In the genomic region with DNA sequence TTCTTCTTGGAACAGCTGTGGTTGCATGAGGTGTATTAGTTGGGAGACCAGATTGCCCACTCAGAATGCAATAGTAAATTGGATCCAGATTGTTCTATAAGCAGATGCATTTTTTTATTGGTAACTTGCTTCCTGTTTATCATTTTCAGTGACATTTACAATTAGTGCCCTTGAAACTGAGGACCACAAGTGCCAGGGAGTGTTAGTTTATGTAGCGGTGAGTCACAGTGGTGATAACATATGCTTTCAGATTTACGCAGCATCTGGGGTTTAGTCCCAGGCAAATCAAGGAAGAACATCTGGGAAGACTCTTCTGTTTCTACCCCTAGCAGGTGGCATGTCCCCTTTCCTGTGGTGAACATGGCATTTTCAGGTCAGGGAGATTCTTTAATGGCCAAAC, we compare ENCODE assay signal across 1 cellular context.
A peak's percentile ranks its signal among the peaks of the same experiment; 100 is the strongest.
TF ChIP-seq lines count a peak whose summit lies in the region.

No MANE protein-coding gene starts in this region.

TF ChIP-seq in HEK293, 187 proteins besides CTCF, POLR2A, EP300 and RAD21 (continued from another document):
- TF ChIP-seq, protein P1, sequence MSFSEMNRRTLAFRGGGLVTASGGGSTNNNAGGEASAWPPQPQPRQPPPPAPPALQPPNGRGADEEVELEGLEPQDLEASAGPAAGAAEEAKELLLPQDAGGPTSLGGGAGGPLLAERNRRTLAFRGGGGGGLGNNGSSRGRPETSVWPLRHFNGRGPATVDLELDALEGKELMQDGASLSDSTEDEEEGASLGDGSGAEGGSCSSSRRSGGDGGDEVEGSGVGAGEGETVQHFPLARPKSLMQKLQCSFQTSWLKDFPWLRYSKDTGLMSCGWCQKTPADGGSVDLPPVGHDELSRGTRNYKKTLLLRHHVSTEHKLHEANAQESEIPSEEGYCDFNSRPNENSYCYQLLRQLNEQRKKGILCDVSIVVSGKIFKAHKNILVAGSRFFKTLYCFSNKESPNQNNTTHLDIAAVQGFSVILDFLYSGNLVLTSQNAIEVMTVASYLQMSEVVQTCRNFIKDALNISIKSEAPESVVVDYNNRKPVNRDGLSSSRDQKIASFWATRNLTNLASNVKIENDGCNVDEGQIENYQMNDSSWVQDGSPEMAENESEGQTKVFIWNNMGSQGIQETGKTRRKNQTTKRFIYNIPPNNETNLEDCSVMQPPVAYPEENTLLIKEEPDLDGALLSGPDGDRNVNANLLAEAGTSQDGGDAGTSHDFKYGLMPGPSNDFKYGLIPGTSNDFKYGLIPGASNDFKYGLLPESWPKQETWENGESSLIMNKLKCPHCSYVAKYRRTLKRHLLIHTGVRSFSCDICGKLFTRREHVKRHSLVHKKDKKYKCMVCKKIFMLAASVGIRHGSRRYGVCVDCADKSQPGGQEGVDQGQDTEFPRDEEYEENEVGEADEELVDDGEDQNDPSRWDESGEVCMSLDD (tag by site-specific recombination; IDR thresholded peaks at IDR 0.05): no peak
- no peak for TF ChIP-seq SALL2 (tag by site-specific recombination; IDR thresholded peaks at IDR 0.05; ENCODE audit: borderline replicate concordance)
- TF ChIP-seq ZNF521 (tag by site-specific recombination; IDR thresholded peaks at IDR 0.05): no peak
- TF ChIP-seq ZBTB20 (tag by site-specific recombination; IDR thresholded peaks at IDR 0.05): no peak
- TF ChIP-seq ZNF707 (tag by site-specific recombination; IDR thresholded peaks at IDR 0.05): no peak
- TF ChIP-seq GLI2 (tag by site-specific recombination; IDR thresholded peaks at IDR 0.05; ENCODE audit: borderline replicate concordance, low read depth): peak; percentile 43; the same call in 1 of the 2 replicates
- TF ChIP-seq ZNF600 (tag by site-specific recombination; IDR thresholded peaks at IDR 0.05): peak; percentile 68
- TF ChIP-seq, protein P2, sequence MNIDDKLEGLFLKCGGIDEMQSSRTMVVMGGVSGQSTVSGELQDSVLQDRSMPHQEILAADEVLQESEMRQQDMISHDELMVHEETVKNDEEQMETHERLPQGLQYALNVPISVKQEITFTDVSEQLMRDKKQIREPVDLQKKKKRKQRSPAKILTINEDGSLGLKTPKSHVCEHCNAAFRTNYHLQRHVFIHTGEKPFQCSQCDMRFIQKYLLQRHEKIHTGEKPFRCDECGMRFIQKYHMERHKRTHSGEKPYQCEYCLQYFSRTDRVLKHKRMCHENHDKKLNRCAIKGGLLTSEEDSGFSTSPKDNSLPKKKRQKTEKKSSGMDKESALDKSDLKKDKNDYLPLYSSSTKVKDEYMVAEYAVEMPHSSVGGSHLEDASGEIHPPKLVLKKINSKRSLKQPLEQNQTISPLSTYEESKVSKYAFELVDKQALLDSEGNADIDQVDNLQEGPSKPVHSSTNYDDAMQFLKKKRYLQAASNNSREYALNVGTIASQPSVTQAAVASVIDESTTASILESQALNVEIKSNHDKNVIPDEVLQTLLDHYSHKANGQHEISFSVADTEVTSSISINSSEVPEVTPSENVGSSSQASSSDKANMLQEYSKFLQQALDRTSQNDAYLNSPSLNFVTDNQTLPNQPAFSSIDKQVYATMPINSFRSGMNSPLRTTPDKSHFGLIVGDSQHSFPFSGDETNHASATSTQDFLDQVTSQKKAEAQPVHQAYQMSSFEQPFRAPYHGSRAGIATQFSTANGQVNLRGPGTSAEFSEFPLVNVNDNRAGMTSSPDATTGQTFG (tag by site-specific recombination; IDR thresholded peaks at IDR 0.05; ENCODE audit: borderline replicate concordance): no peak
- no peak for TF ChIP-seq ZFP41 (tag by site-specific recombination; IDR thresholded peaks at IDR 0.05; ENCODE audit: borderline replicate concordance)
- no peak for TF ChIP-seq ZNF558 (tag by site-specific recombination; IDR thresholded peaks at IDR 0.05)
- TF ChIP-seq, protein P3, sequence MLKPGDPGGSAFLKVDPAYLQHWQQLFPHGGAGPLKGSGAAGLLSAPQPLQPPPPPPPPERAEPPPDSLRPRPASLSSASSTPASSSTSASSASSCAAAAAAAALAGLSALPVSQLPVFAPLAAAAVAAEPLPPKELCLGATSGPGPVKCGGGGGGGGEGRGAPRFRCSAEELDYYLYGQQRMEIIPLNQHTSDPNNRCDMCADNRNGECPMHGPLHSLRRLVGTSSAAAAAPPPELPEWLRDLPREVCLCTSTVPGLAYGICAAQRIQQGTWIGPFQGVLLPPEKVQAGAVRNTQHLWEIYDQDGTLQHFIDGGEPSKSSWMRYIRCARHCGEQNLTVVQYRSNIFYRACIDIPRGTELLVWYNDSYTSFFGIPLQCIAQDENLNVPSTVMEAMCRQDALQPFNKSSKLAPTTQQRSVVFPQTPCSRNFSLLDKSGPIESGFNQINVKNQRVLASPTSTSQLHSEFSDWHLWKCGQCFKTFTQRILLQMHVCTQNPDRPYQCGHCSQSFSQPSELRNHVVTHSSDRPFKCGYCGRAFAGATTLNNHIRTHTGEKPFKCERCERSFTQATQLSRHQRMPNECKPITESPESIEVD (tag by site-specific recombination; IDR thresholded peaks at IDR 0.05): peak; percentile 80
- no peak for TF ChIP-seq ZNF302 (tag by site-specific recombination; IDR thresholded peaks at IDR 0.05; ENCODE audit: low read depth)
